In the genomic region with DNA sequence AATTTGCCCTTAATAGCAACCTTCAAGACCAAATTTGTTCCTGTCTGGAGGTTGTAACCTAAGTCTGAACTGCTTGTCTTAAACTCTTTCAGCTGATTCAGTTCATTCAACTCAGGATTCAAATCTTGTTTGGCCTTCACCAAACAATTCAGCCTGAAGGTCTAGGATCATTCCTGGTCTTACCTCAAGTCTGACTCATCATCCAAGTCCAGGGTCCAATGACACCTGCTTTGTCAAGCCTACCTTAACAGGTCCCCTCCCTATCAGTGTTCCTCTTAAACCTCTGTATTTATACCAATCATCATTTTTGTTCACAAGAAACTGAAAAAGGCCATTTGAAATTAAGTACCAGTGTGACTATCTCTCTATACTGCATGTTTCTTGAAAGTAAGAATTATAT, we compare ENCODE assay signal across 22 cellular contexts.
DNase-seq lines count a peak whose midpoint lies in the region; ATAC-seq, FAIRE-seq and TF ChIP-seq lines count a peak whose summit lies in the region.
"Had no signal": no experiment of that assay in that cellular context is flagged by ENCODE, and none has a peak within 500 bp of the region (broad histone marks: within the 10 kb centered on the region; RNA-seq: fewer than 3 reads in every experiment).

No MANE protein-coding gene starts in this region.

- no peak overlapping the region for H3K4me3 ChIP-seq in endothelial cell of umbilical vein (replicated peaks in 1 of 3; ENCODE audit: insufficient read depth in 1 of 3, low read depth in 1 of 3, low read length in 3 of 3)
- no peak overlapping the region for H3K4me3 ChIP-seq in Caco-2 (ENCODE audit: low read depth, low read length)
- H3K4me3 ChIP-seq: A549; BLaER1 treated with 17β-estradiol and CSF1 and Interleukin-3, amounts not matched to agents 10 nM and 100 nM; GM12878 had no signal

- TF ChIP-seq CTCF in endothelial cell of umbilical vein (IDR thresholded peaks at IDR 0.05; ENCODE audit: extremely low read depth in 1 of 2, insufficient read depth in 1 of 2, low read depth in 1 of 2, low read length in 2 of 2) (no peak), Caco-2 (IDR thresholded peaks at IDR 0.05; ENCODE audit: insufficient read depth in 1 of 2, low read depth in 1 of 2, low read length in 1 of 2, severe bottlenecking in 1 of 2, unreplicated experiment in 1 of 2) (no peak)

- BruUV-seq in endothelial cell of umbilical vein (replicated peaks; lab: Mats Ljungman, UMichigan) = no TSS peak
- BruUV-seq in Caco-2 (replicated peaks; lab: Mats Ljungman, UMichigan) = no TSS peak

- no peak overlapping the region for H3K9ac ChIP-seq in endothelial cell of umbilical vein (replicated peaks; ENCODE audit: extremely low read depth, insufficient read depth, low read length)
- H3K9ac ChIP-seq: BLaER1 treated with 17β-estradiol and CSF1 and Interleukin-3, amounts not matched to agents 10 nM and 100 nM had no signal

- peak; percentile 76 for FAIRE-seq in endothelial cell of umbilical vein (lab: Jason Lieb, UNC)
- FAIRE-seq: G401.6, GM12878, GM12892, GM18507 had no signal

- H3K79me2 ChIP-seq in endothelial cell of umbilical vein (ENCODE audit: control insufficient read depth, insufficient read depth, low read length) = no peaks in the 10 kb centered on the region

- no peak overlapping the region for H3K27ac ChIP-seq in endothelial cell of umbilical vein (ENCODE audit: insufficient read depth, low read depth, low read length)
- H3K27ac ChIP-seq: 22Rv1; A549; BLaER1 treated with 17β-estradiol and CSF1 and Interleukin-3, amounts not matched to agents 10 nM and 100 nM; C4-2B had no signal

- no peaks in the 10 kb centered on the region for H3K36me3 ChIP-seq in endothelial cell of umbilical vein (ENCODE audit: control insufficient read depth in 2 of 2, extremely low read depth in 1 of 2, insufficient read depth in 2 of 2, low read length in 2 of 2)
- no peaks in the 10 kb centered on the region for H3K36me3 ChIP-seq in Caco-2 (ENCODE audit: control insufficient read depth, insufficient read depth, low read length)
- H3K36me3 ChIP-seq: BLaER1 treated with 17β-estradiol and CSF1 and Interleukin-3, amounts not matched to agents 10 nM and 100 nM had no signal

- H4K20me1 ChIP-seq in endothelial cell of umbilical vein (replicated peaks; ENCODE audit: control insufficient read depth, extremely low read depth, insufficient read depth, low read length) = no peaks in the 10 kb centered on the region

- ATAC-seq in left colon = peak; percentile 43
- ATAC-seq: A549; CD8-positive, alpha-beta T cell; GM12878 had no signal

- H3K27me3 ChIP-seq in endothelial cell of umbilical vein (ENCODE audit: control insufficient read depth in 2 of 2, insufficient read depth in 2 of 2, low read length in 2 of 2) (no peaks in the 10 kb centered on the region), Caco-2 (replicated peaks; ENCODE audit: control insufficient read depth, insufficient read depth, low read length) (no peaks in the 10 kb centered on the region)

- H3K27ac Mint-ChIP-seq in Caco-2 (ENCODE audit: unreplicated experiment) = no peak overlapping the region
- H3K27ac Mint-ChIP-seq: B cell; CD4-positive, alpha-beta T cell; CD8-positive, alpha-beta T cell had no signal

- dilution Hi-C loops in endothelial cell of umbilical vein (cut with MboI; ENCODE audit: extremely low pct_ligation_motif_present, low sequenced_read_pairs) = no loop called here

- H3K9me3 Mint-ChIP-seq in Caco-2 (ENCODE audit: unreplicated experiment) = no peaks in the 10 kb centered on the region
- H3K9me3 Mint-ChIP-seq: CD4-positive, alpha-beta T cell; CD8-positive, alpha-beta T cell had no signal

- TF ChIP-seq POLR2A in endothelial cell of umbilical vein (IDR thresholded peaks at IDR 0.05; ENCODE audit: low read depth, low read length) = no peak

- POLR2A ChIA-PET in endothelial cell of umbilical vein (lab: Charles Lee) (no interaction called here), Caco-2 (lab: Charles Lee) (no interaction called here)

- H3K4me1 ChIP-seq in endothelial cell of umbilical vein (ENCODE audit: control insufficient read depth, extremely low read depth, insufficient read depth, low read length) = no peaks in the 10 kb centered on the region
- no peaks in the 10 kb centered on the region for H3K4me1 ChIP-seq in Caco-2
- H3K4me1 ChIP-seq: A549; BLaER1 treated with 17β-estradiol and CSF1 and Interleukin-3, amounts not matched to agents 10 nM and 100 nM had no signal

- H2AFZ ChIP-seq in endothelial cell of umbilical vein (ENCODE audit: low read depth, low read length) = no peak overlapping the region

- H3K36me3 Mint-ChIP-seq in Caco-2 (ENCODE audit: insufficient read depth, unreplicated experiment) = no peaks in the 10 kb centered on the region
- H3K36me3 Mint-ChIP-seq: CD8-positive, alpha-beta T cell had no signal

- DNase-seq in LoVo (ENCODE audit: low spot score) (peak; percentile 2), endothelial cell of umbilical vein (ENCODE audit: low read depth, low spot score) (no peak), left colon (no peak), kidney tubule cell (ENCODE audit: low spot score) (no peak), Caco-2 (no peak), NCI-H1694 (lab: John Stamatoyannopoulos, UW) (no peak)
- DNase-seq: AML-193; CD4-positive, alpha-beta T cell; CD8-positive, alpha-beta T cell; DMS 273 treated with DMSO at 0.1 percent for 48 hours; DMS153; DMS79 treated with DMSO at 0.1 percent for 48 hours; GF-D8 had no signal

- H3K4me2 ChIP-seq in endothelial cell of umbilical vein (ENCODE audit: insufficient read depth, low read length) = no peak overlapping the region
- H3K4me2 ChIP-seq: A549; BLaER1 treated with 17β-estradiol and CSF1 and Interleukin-3, amounts not matched to agents 10 nM and 100 nM had no signal

- no peaks in the 10 kb centered on the region for H3K9me1 ChIP-seq in endothelial cell of umbilical vein (replicated peaks; ENCODE audit: control insufficient read depth, extremely low read depth, insufficient read depth, low read length)

- H3K4me3 Mint-ChIP-seq in Caco-2 (ENCODE audit: unreplicated experiment) = no peak overlapping the region
- H3K4me3 Mint-ChIP-seq: B cell; CD4-positive, alpha-beta T cell; CD8-positive, alpha-beta T cell had no signal

- H3K9me3 ChIP-seq in endothelial cell of umbilical vein (replicated peaks; ENCODE audit: control insufficient read depth, insufficient read depth, low read length) = no peaks in the 10 kb centered on the region
- H3K9me3 ChIP-seq in Caco-2 = no peaks in the 10 kb centered on the region
- H3K9me3 ChIP-seq: A549; BLaER1 treated with 17β-estradiol and CSF1 and Interleukin-3, amounts not matched to agents 10 nM and 100 nM had no signal

- CTCF ChIA-PET in endothelial cell of umbilical vein (lab: Charles Lee) (no interaction called here), Caco-2 (lab: Charles Lee) (no interaction called here)

- no peaks in the 10 kb centered on the region for H3K27me3 Mint-ChIP-seq in Caco-2 (ENCODE audit: insufficient read depth, unreplicated experiment)
- H3K27me3 Mint-ChIP-seq: B cell; CD4-positive, alpha-beta T cell had no signal

- intact Hi-C loops in endothelial cell of umbilical vein (cut with micrococcal nuclease) = no loop called here
- intact Hi-C loops in left colon (cut with DNase I, micrococcal nuclease) = no loop called here
- intact Hi-C loops in Caco-2 (cut with micrococcal nuclease; ENCODE audit: unreplicated experiment) = no loop called here

- H3K4me1 Mint-ChIP-seq in Caco-2 (ENCODE audit: low read depth, unreplicated experiment) = no peaks in the 10 kb centered on the region
- H3K4me1 Mint-ChIP-seq: B cell had no signal

TF ChIP-seq in endothelial cell of umbilical vein, 7 proteins besides CTCF, POLR2A, EP300 and RAD21:
- no peak for TF ChIP-seq GATA2 (IDR thresholded peaks at IDR 0.05; ENCODE audit: insufficient read depth, insufficient read length, low read depth, low read length)
- TF ChIP-seq FOS (IDR thresholded peaks at IDR 0.05; ENCODE audit: borderline replicate concordance, insufficient read depth, low read length) = no peak
